In genomic region chr10:62492870-62493180, GRCh38 we compare ENCODE assay signal across 27 cellular contexts.
"Had no signal": no experiment of that assay in that cellular context is flagged by ENCODE, and none has a peak within 500 bp of the region (broad histone marks: within the 10 kb centered on the region; RNA-seq: fewer than 3 reads in every experiment).

No MANE protein-coding gene starts in this region.

- H3K4me1 Mint-ChIP-seq: activated CD4-positive, alpha-beta T cell treated with anti-CD3 and anti-CD28 coated beads for 36 hours; activated T-helper 17 cell treated with anti-CD3 and anti-CD28 coated beads, Interleukin-2, amount 50 U/mL, for 72 hours had no signal

- H3K9me3 ChIP-seq: colonic mucosa, gastrocnemius medialis, sigmoid colon, spleen, upper lobe of right lung had no signal

- H2AFZ ChIP-seq: neural progenitor cell had no signal

- H3K36me3 Mint-ChIP-seq: activated naive CD8-positive, alpha-beta T cell; naive B cell; neural progenitor cell had no signal

- FAIRE-seq: astrocyte, endothelial cell of umbilical vein, islet of Langerhans had no signal

- H3K27me3 Mint-ChIP-seq: activated B cell treated with CpG ODN at 0.5 μM for 24 hours, naive B cell had no signal

- H3K9ac ChIP-seq: neural progenitor cell had no signal

- H3K27ac Mint-ChIP-seq: activated B cell treated with CpG ODN at 0.5 μM for 24 hours; activated CD4-positive, alpha-beta T cell treated with anti-CD3 and anti-CD28 coated beads for 36 hours; activated naive CD8-positive, alpha-beta T cell; activated T-cell treated with anti-CD3 and anti-CD28 coated beads, Interleukin-2, amount 50 U/mL, for 24 hours; activated T-helper 17 cell treated with anti-CD3 and anti-CD28 coated beads, Interleukin-2, amount 50 U/mL, for 72 hours; effector memory CD8-positive, alpha-beta T cell; neural progenitor cell; T-helper 1 cell treated with Interleukin-12 subunit alpha and Interleukin-12 subunit beta and Interleukin-4 antibody, amounts not matched to agents 30 μg/mL and 1 μg/mL, for 36 hours had no signal

- H3K27ac ChIP-seq: colonic mucosa, dorsolateral prefrontal cortex, gastrocnemius medialis, neural progenitor cell, sigmoid colon, upper lobe of right lung had no signal

- H3K36me3 ChIP-seq: colonic mucosa, gastrocnemius medialis, neural progenitor cell, sigmoid colon, spleen, upper lobe of right lung had no signal

- ATAC-seq: activated CD4-positive, alpha-beta T cell treated with anti-CD3 and anti-CD28 coated beads for 36 hours; activated T-helper 17 cell treated with anti-CD3 and anti-CD28 coated beads, Interleukin-2, amount 50 U/mL, for 72 hours; effector memory CD8-positive, alpha-beta T cell; esophagus mucosa had no signal

- DNase-seq: activated B cell treated with CpG ODN at 0.5 μM for 24 hours; activated CD4-positive, alpha-beta T cell treated with anti-CD3 and anti-CD28 coated beads for 36 hours; activated CD4-positive, alpha-beta T cell treated with anti-CD3 and anti-CD28 coated beads, Interleukin-2, amount 50 U/mL, for 4 hours; activated CD8-positive, alpha-beta memory T cell treated with anti-CD3 and anti-CD28 coated beads for 24 hours; activated CD8-positive, alpha-beta memory T cell treated with anti-CD3 and anti-CD28 coated beads, Interleukin-2, amount 50 U/mL, for 4 hours; activated naive CD4-positive, alpha-beta T cell; activated T-cell treated with anti-CD3 and anti-CD28 coated beads, Interleukin-2, amount 50 U/mL, for 24 hours; colonic mucosa; dorsolateral prefrontal cortex; effector memory CD8-positive, alpha-beta T cell; gastrocnemius medialis; head of caudate nucleus; naive B cell; retina; sigmoid colon; spleen; stimulated activated CD4-positive, alpha-beta T cell treated with anti-CD3 and anti-CD28 coated beads, Interleukin-4, amount 100 ng/mL, for 1 hour; stimulated activated naive CD4-positive, alpha-beta T cell treated with Interleukin-2 at 50 U/mL for 16 hours; upper lobe of right lung had no signal

- H3K4me2 ChIP-seq: neural progenitor cell had no signal

- H3K4me3 ChIP-seq: colonic mucosa, dorsolateral prefrontal cortex, gastrocnemius medialis, neural progenitor cell, sigmoid colon, spleen, upper lobe of right lung had no signal

- H3K4me3 Mint-ChIP-seq: activated B cell treated with CpG ODN at 0.5 μM for 24 hours; activated CD4-positive, alpha-beta T cell treated with anti-CD3 and anti-CD28 coated beads for 36 hours; activated naive CD8-positive, alpha-beta T cell; activated T-cell treated with anti-CD3 and anti-CD28 coated beads, Interleukin-2, amount 50 U/mL, for 24 hours; activated T-helper 17 cell treated with anti-CD3 and anti-CD28 coated beads, Interleukin-2, amount 50 U/mL, for 72 hours; effector memory CD8-positive, alpha-beta T cell; neural progenitor cell; T-helper 1 cell treated with Interleukin-12 subunit alpha and Interleukin-12 subunit beta and Interleukin-4 antibody, amounts not matched to agents 30 μg/mL and 1 μg/mL, for 36 hours had no signal

- H3K4me1 ChIP-seq: colonic mucosa, gastrocnemius medialis, neural progenitor cell, sigmoid colon had no signal

- H3K27me3 ChIP-seq: colonic mucosa, dorsolateral prefrontal cortex, neural progenitor cell, sigmoid colon, spleen, upper lobe of right lung had no signal
